Comparison of ENCODE assay signal across 18 cellular contexts in the genomic region with DNA sequence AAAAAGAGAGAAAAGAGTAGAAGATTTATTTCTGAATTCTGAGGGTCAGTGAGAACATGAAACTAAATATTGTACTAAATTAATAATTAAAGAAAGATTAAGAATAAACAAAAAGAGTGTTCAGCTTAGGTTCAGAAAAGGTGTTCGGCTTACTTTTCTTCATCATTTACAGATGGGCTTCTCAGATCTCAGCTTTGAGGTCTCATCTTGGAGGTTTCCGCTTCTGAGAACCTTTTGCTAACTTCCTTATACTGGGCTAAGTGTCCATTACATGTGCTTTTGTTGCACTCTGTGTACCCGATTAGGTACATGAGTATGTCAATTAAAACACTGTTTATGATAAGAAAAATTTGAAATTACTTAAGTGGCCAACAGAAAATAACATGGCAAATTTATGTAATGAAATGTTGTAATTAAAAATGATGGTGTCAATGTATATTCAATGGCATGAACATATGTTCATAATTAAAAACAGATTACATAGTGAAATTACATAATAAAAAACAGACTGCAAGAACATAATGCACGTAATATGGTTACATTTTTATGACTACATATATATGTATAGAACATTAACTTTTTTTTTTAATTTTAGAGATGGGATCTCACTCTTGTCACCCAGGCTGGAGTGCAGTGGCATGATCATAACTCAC. TPM values are rescaled to one million over a fixed set of nuclear protein-coding genes. Genes with fewer than 3 reads are reported as not detected.
A peak's percentile ranks its signal among the peaks of the same experiment; 100 is the strongest.
DNase-seq lines count a peak whose midpoint lies in the region; ATAC-seq, FAIRE-seq and TF ChIP-seq lines count a peak whose summit lies in the region.
"Had no signal": no experiment of that assay in that cellular context is flagged by ENCODE, and none has a peak within 500 bp of the region (broad histone marks: within the 10 kb centered on the region; RNA-seq: fewer than 3 reads in every experiment).

No MANE protein-coding gene starts in this region.

- no peak overlapping the region for H3K4me3 ChIP-seq in HEK293 (ENCODE audit: low read depth, low read length)
- H3K4me3 ChIP-seq: HAP-1 had no signal

- H3K36me3 ChIP-seq in HEK293 (ENCODE audit: control insufficient read depth in 2 of 2, insufficient read depth in 1 of 2, low read length in 2 of 2): no peaks in the 10 kb centered on the region
- H3K36me3 ChIP-seq: HAP-1 had no signal

- no peak for DNase-seq in activated CD8-positive, alpha-beta memory T cell treated with anti-CD3 and anti-CD28 coated beads, Interleukin-2, amount 10 ng/mL, durations not matched to agents 7 days and 5 days
- DNase-seq in activated CD8-positive, alpha-beta memory T cell treated with anti-CD3 and anti-CD28 coated beads for 24 hours: no peak
- no peak for DNase-seq in GM19239 (ENCODE audit: insufficient read length, low spot score)
- DNase-seq in stimulated activated CD4-positive, alpha-beta T cell treated with anti-CD3 and anti-CD28 coated beads, Interleukin-15, amount 100 ng/mL, for 24 hours: no peak
- DNase-seq in DMS53 treated with DMSO at 0.1 percent for 48 hours (lab: John Stamatoyannopoulos, UW; ENCODE audit: unreplicated experiment): no peak
- DNase-seq: C1 segment of cervical spinal cord; Calu3; CD4-positive, alpha-beta memory T cell; COR-L47; DMS79 treated with DMSO at 0.1 percent for 48 hours; GF-D8; GOT3 had no signal

- CTCF ChIA-PET in activated CD8-positive, alpha-beta memory T cell treated with anti-CD3 and anti-CD28 coated beads, Interleukin-2, amount 10 ng/mL, durations not matched to agents 7 days and 5 days (lab: Charles Lee): interaction anchor here (0.9 to 1.3 kb wide), 2 partner anchors 30 to 45 kb away, joined by 3 read pairs; no protein-coding TSS in a partner anchor
- CTCF ChIA-PET in HEK293 (lab: Yijun Ruan, JAX): no interaction called here

- H3K4me1 ChIP-seq in HEK293 (ENCODE audit: control insufficient read depth, insufficient read depth, low read length): no peaks in the 10 kb centered on the region
- H3K4me1 ChIP-seq: HAP-1 had no signal

- TF ChIP-seq CTCF in HEK293 (tag by site-specific recombination; IDR thresholded peaks at IDR 0.05): no peak

- H3K4me3 Mint-ChIP-seq in activated CD8-positive, alpha-beta memory T cell treated with anti-CD3 and anti-CD28 coated beads, Interleukin-2, amount 10 ng/mL, durations not matched to agents 7 days and 5 days: no peak overlapping the region

- no peak for ATAC-seq in activated CD8-positive, alpha-beta memory T cell treated with anti-CD3 and anti-CD28 coated beads, Interleukin-2, amount 10 ng/mL, durations not matched to agents 7 days and 5 days
- ATAC-seq in SK-N-SH treated with all-trans-retinoic acid at 6 μM for 48 hours: no peak

- peak; percentile 63 for FAIRE-seq in GM19239 (lab: Jason Lieb, UNC)
- FAIRE-seq: GM12891, H54 had no signal

- POLR2A ChIA-PET in HEK293 (lab: Yijun Ruan, JAX): no interaction called here

- H3K27me3 Mint-ChIP-seq in activated CD8-positive, alpha-beta memory T cell treated with anti-CD3 and anti-CD28 coated beads, Interleukin-2, amount 10 ng/mL, durations not matched to agents 7 days and 5 days: peaks cover 3% of the 10 kb centered on the region

- peaks cover 71% of the 10 kb centered on the region for H3K4me1 Mint-ChIP-seq in activated CD8-positive, alpha-beta memory T cell treated with anti-CD3 and anti-CD28 coated beads, Interleukin-2, amount 10 ng/mL, durations not matched to agents 7 days and 5 days

- H3K36me3 Mint-ChIP-seq in activated CD8-positive, alpha-beta memory T cell treated with anti-CD3 and anti-CD28 coated beads, Interleukin-2, amount 10 ng/mL, durations not matched to agents 7 days and 5 days: peaks cover 21% of the 10 kb centered on the region
- H3K36me3 Mint-ChIP-seq: CD4-positive, alpha-beta memory T cell had no signal

- H3K27ac Mint-ChIP-seq in activated CD8-positive, alpha-beta memory T cell treated with anti-CD3 and anti-CD28 coated beads, Interleukin-2, amount 10 ng/mL, durations not matched to agents 7 days and 5 days: peak overlapping the region; percentile 91

- peaks cover 3% of the 10 kb centered on the region for H3K9me3 Mint-ChIP-seq in activated CD8-positive, alpha-beta memory T cell treated with anti-CD3 and anti-CD28 coated beads, Interleukin-2, amount 10 ng/mL, durations not matched to agents 7 days and 5 days (ENCODE audit: low read depth)
- H3K9me3 Mint-ChIP-seq: CD4-positive, alpha-beta memory T cell had no signal

- no peaks in the 10 kb centered on the region for H3K9me3 ChIP-seq in HEK293 (ENCODE audit: control insufficient read depth, insufficient read depth, low read depth, low read length)
- H3K9me3 ChIP-seq: HAP-1 had no signal

- H3K27ac ChIP-seq in HEK293 (ENCODE audit: extremely low read depth, low read depth, low read length): no peak overlapping the region

TF ChIP-seq in HEK293, 187 proteins besides CTCF, POLR2A, EP300 and RAD21:
- TF ChIP-seq ZNF510 (tag by site-specific recombination; IDR thresholded peaks at IDR 0.05; ENCODE audit: insufficient replicate concordance) (peak; percentile 93), ZNF521 (tag by site-specific recombination; IDR thresholded peaks at IDR 0.05) (no peak), ZNF626 (tag by site-specific recombination; IDR thresholded peaks at IDR 0.05) (no peak)
TF ChIP-seq in HEK293: peak in this region for 1.

TF ChIP-seq in SK-N-SH treated with all-trans-retinoic acid at 6 μM for 48 hours, 23 proteins besides CTCF, POLR2A, EP300 and RAD21:
- TF ChIP-seq TCF4 (CRISPR knock-in tag; IDR thresholded peaks at IDR 0.05; ENCODE audit: borderline replicate concordance): peak; percentile 94
- no peak for TF ChIP-seq CSRNP3 (CRISPR knock-in tag; IDR thresholded peaks at IDR 0.05)
- peak; percentile 37; the same call in 1 of the 2 replicates for TF ChIP-seq TSHZ2 (CRISPR knock-in tag; IDR thresholded peaks at IDR 0.05)
- TF ChIP-seq ZNF8 (CRISPR knock-in tag; IDR thresholded peaks at IDR 0.05): no peak
- no peak for TF ChIP-seq ZNF565 (CRISPR knock-in tag; conservative IDR thresholded peaks at IDR 0.05; ENCODE audit: low read depth)
- TF ChIP-seq, protein P1, sequence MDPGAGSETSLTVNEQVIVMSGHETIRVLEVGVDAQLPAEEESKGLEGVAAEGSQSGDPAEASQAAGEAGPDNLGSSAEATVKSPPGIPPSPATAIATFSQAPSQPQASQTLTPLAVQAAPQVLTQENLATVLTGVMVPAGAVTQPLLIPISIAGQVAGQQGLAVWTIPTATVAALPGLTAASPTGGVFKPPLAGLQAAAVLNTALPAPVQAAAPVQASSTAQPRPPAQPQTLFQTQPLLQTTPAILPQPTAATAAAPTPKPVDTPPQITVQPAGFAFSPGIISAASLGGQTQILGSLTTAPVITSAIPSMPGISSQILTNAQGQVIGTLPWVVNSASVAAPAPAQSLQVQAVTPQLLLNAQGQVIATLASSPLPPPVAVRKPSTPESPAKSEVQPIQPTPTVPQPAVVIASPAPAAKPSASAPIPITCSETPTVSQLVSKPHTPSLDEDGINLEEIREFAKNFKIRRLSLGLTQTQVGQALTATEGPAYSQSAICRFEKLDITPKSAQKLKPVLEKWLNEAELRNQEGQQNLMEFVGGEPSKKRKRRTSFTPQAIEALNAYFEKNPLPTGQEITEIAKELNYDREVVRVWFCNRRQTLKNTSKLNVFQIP (CRISPR knock-in tag; IDR thresholded peaks at IDR 0.05; ENCODE audit: borderline replicate concordance, low read depth): no peak
- TF ChIP-seq GLIS3 (CRISPR knock-in tag; IDR thresholded peaks at IDR 0.05): no peak
TF ChIP-seq in SK-N-SH treated with all-trans-retinoic acid at 6 μM for 48 hours: peak in this region for 2.

RNA-seq across cellular contexts. Expression of gene ITGA1, which starts 17.3 kb away (rescaled TPM):
- 10 to 100 TPM; 37.0 to 66.8 TPM for total RNA-seq in activated CD8-positive, alpha-beta memory T cell treated with anti-CD3 and anti-CD28 coated beads, Interleukin-2, amount 10 ng/mL, durations not matched to agents 7 days and 5 days
- total RNA-seq: G401 had no signal

RNA-seq across cellular contexts. Expression of gene PELO, which starts 17.3 kb away (rescaled TPM):
- 10 to 100 TPM; 41.8 to 63.4 TPM for total RNA-seq in activated CD8-positive, alpha-beta memory T cell treated with anti-CD3 and anti-CD28 coated beads, Interleukin-2, amount 10 ng/mL, durations not matched to agents 7 days and 5 days
